In the genomic region with DNA sequence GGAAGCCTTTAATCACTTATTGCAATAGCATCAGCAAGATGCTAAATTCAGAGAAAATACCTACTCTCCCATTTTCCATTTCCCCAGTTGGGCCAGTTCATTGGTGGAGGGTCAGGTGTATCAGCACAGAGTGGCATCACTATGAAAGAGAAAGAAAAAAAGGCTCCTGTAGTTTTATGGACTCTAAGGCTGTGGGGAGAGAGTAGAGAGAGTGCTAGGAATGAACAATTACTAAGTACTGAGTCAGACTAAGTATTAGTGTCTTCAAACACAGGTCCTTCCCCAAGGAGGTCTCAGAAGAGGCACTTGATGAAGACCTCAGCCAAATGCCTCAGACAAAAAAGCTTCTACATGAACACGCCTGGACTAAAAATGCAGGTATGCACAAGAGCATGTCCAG, we compare ENCODE assay signal across 9 cellular contexts.
"Had no signal": no experiment of that assay in that cellular context is flagged by ENCODE, and none has a peak within 500 bp of the region (broad histone marks: within the 10 kb centered on the region; RNA-seq: fewer than 3 reads in every experiment).

No MANE protein-coding gene starts in this region.

- DNase-seq: GM23248, GOT3, H7, HFFc6, IMR-90 had no signal

- H3K36me3 ChIP-seq: HAP-1 had no signal

- H3K9ac ChIP-seq: GM23248 had no signal

- H3K9me3 ChIP-seq: HAP-1 had no signal

- H3K4me1 ChIP-seq: HAP-1 had no signal

- H2AFZ ChIP-seq: GM23248 had no signal

- H3K27ac ChIP-seq: GM23248, HL-60 had no signal

- H3K4me3 ChIP-seq: GM23248, HAP-1, K562 had no signal

- ATAC-seq: HCT116, K562 had no signal
